13 cellular contexts compared by ENCODE assay signal in the genomic region with DNA sequence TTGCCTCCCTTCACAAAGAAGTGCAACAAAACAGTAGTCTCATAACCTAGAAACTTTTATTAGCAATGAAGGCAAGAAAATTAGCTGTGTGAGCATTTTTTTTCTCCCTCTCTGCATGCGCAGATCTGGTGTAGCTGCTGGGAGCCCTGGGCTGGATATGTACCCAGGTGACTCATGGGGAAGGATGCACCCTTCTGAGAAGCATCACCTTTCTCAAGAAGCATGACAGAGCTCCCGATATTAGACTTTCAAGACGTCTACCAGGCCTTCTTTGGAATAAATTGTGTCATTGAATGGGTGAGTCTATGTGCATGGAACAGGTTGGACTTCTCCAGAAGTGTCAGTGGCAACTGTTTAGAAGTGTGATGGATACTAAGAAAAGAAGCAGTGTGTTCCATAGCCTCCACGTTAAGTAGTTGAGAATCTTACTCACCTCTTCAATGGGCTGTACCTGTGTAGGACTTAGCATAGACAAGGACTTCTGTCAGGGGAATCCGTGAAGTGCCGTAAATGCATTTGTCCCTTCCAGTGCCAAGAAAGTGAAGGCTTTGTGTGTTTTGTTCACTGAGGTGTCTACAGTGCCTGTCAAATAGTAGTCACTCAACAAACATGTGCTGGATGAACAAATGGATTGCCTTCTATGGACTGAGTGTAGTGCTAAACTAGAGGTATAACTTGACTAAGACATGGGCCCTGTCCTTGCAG. TPM values are rescaled to one million over a fixed set of nuclear protein-coding genes. Genes with fewer than 3 reads are reported as not detected.
DNase-seq lines count a peak whose midpoint lies in the region; ATAC-seq and TF ChIP-seq lines count a peak whose summit lies in the region.
"Had no signal": no experiment of that assay in that cellular context is flagged by ENCODE, and none has a peak within 500 bp of the region (broad histone marks: within the 10 kb centered on the region; RNA-seq: fewer than 3 reads in every experiment).

No MANE protein-coding gene starts in this region.

- no peaks in the 10 kb centered on the region for H3K9me3 Mint-ChIP-seq in stimulated activated naive CD8-positive, alpha-beta T cell treated with anti-CD3 and anti-CD28 coated beads, Interleukin-15, amount 100 ng/mL, for 72 hours

- TF ChIP-seq CTCF in osteoblast (IDR thresholded peaks at IDR 0.05; ENCODE audit: extremely low read depth, low read depth, low read length): no peak

- H4K20me1 ChIP-seq in osteoblast (ENCODE audit: insufficient read depth, low read length): no peaks in the 10 kb centered on the region

- peak overlapping the region; percentile 58 to 70 for H3K4me3 Mint-ChIP-seq in stimulated activated naive CD8-positive, alpha-beta T cell treated with anti-CD3 and anti-CD28 coated beads, Interleukin-15, amount 100 ng/mL, for 72 hours

- no peak overlapping the region for H3K27ac ChIP-seq in osteoblast (ENCODE audit: low read depth, low read length)
- H3K27ac ChIP-seq: transverse colon had no signal

- H3K4me1 Mint-ChIP-seq in stimulated activated naive CD8-positive, alpha-beta T cell treated with anti-CD3 and anti-CD28 coated beads, Interleukin-15, amount 100 ng/mL, for 72 hours: peaks cover 56% of the 10 kb centered on the region

- no peaks in the 10 kb centered on the region for H3K27me3 Mint-ChIP-seq in stimulated activated naive CD8-positive, alpha-beta T cell treated with anti-CD3 and anti-CD28 coated beads, Interleukin-15, amount 100 ng/mL, for 72 hours

- peaks cover 42% of the 10 kb centered on the region for H3K27me3 ChIP-seq in osteoblast (ENCODE audit: insufficient read depth, low read length)
- H3K27me3 ChIP-seq: transverse colon had no signal

- no peaks in the 10 kb centered on the region for H3K9me3 ChIP-seq in osteoblast (ENCODE audit: low read depth, low read length)
- H3K9me3 ChIP-seq: heart right ventricle, transverse colon had no signal

- no peaks in the 10 kb centered on the region for H3K79me2 ChIP-seq in osteoblast (ENCODE audit: insufficient read depth, low read length)

- no peak overlapping the region for H3K4me3 ChIP-seq in osteoblast (ENCODE audit: insufficient read depth, low read length)
- H3K4me3 ChIP-seq: heart right ventricle, transverse colon had no signal

- no peaks in the 10 kb centered on the region for H3K4me1 ChIP-seq in osteoblast (ENCODE audit: insufficient read depth, low read length)
- H3K4me1 ChIP-seq: transverse colon had no signal

- H2AFZ ChIP-seq in osteoblast (ENCODE audit: low read length): no peak overlapping the region

- peak overlapping the region; percentile 85 to 89 for H3K27ac Mint-ChIP-seq in stimulated activated naive CD8-positive, alpha-beta T cell treated with anti-CD3 and anti-CD28 coated beads, Interleukin-15, amount 100 ng/mL, for 72 hours

- H3K36me3 ChIP-seq in osteoblast (ENCODE audit: insufficient read depth, low read length): no peaks in the 10 kb centered on the region
- H3K36me3 ChIP-seq: heart right ventricle, transverse colon had no signal

- ATAC-seq in stimulated activated naive CD8-positive, alpha-beta T cell treated with anti-CD3 and anti-CD28 coated beads, Interleukin-15, amount 100 ng/mL, for 72 hours: peak; percentile 57
- ATAC-seq: heart right ventricle had no signal

- no peak overlapping the region for H3K4me2 ChIP-seq in osteoblast (ENCODE audit: insufficient read depth, low read length)

- peak; percentile 61 for DNase-seq in activated naive CD4-positive, alpha-beta T cell treated with Interleukin-2 at 50 U/mL for 16 hours
- DNase-seq in activated naive CD4-positive, alpha-beta T cell (lab: John Stamatoyannopoulos, UW): no peak
- DNase-seq in activated T-helper 9 cell treated with anti-CD3 and anti-CD28 coated beads, Interleukin-2, amount 50 U/mL, for 16 hours (ENCODE audit: low read depth): peak; percentile 33
- peak; percentile 33 for DNase-seq in stimulated activated CD4-positive, alpha-beta T cell treated with anti-CD3 and anti-CD28 coated beads, Interleukin-12 subunit alpha, Interleukin-12 subunit beta, amount 100 ng/mL, for 4 hours
- DNase-seq in stimulated activated naive CD8-positive, alpha-beta T cell treated with anti-CD3 and anti-CD28 coated beads, Interleukin-15, amount 100 ng/mL, for 72 hours: no peak
- DNase-seq in HUDEP-2 (lab: John Stamatoyannopoulos, UW; ENCODE audit: unreplicated experiment in 76 of 76) (no peak), osteoblast (ENCODE audit: insufficient read length, low spot score, missing footprints) (no peak), cerebellum (ENCODE audit: low spot score) (no peak)
- DNase-seq: DMS53, heart right ventricle, NCI-H510A treated with DMSO at 0.1 percent for 48 hours, small intestine, transverse colon had no signal

RNA-seq across cellular contexts. Expression of a gene that starts 47.7 kb away (rescaled TPM):
- total RNA-seq in osteoblast: 0.36 and 0.59 TPM in 2 replicates
- total RNA-seq in cerebellum: 10.2 TPM

Comparison
In these comparisons a context has a peak if more than half of its experiments do, and no peak if none do; other contexts are left out.
1. DNase-seq: peak in activated naive CD4-positive, alpha-beta T cell treated with Interleukin-2 at 50 U/mL for 16 hours (single experiment), activated T-helper 9 cell treated with anti-CD3 and anti-CD28 coated beads, Interleukin-2, amount 50 U/mL, for 16 hours (single experiment) and stimulated activated CD4-positive, alpha-beta T cell treated with anti-CD3 and anti-CD28 coated beads, Interleukin-12 subunit alpha, Interleukin-12 subunit beta, amount 100 ng/mL, for 4 hours (single experiment); none in activated naive CD4-positive, alpha-beta T cell (0 of 4), stimulated activated naive CD8-positive, alpha-beta T cell treated with anti-CD3 and anti-CD28 coated beads, Interleukin-15, amount 100 ng/mL, for 72 hours (0 of 2), HUDEP-2 (0 of 76), osteoblast (single experiment) and cerebellum (single experiment).